Comparison of ENCODE assay signal across 8 cellular contexts in the genomic region with DNA sequence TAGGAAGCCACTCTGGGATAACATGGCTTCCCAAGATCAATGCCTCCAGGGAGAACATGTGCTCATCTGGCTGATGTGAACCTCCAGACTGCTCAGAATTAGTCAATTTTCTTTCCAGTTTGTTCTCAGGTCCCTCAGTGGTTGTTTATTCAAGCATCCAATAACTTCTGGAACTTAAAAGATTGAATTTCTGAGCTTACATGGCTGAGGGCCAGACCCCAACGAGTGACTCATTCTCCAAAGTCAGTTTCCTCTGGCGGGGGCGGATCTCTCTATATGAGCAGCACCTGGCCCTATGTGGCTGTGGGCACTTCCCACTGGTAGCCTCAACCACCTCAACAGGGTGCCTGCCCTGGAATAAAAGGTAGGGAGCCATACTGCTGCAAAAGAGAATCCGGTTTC. TPM values are rescaled to one million over a fixed set of nuclear protein-coding genes. Genes with fewer than 3 reads are reported as not detected.
DNase-seq lines count a peak whose midpoint lies in the region; ATAC-seq and TF ChIP-seq lines count a peak whose summit lies in the region.

No MANE protein-coding gene starts in this region.

- H3K27ac ChIP-seq in epithelial cell of prostate (no peak overlapping the region), coronary artery (no peak overlapping the region)

- H3K36me3 Mint-ChIP-seq in immature natural killer cell: no peaks in the 10 kb centered on the region

- peaks cover 0 to 14% (median 1%) of the 10 kb centered on the region in 3 donors for H3K27me3 Mint-ChIP-seq in immature natural killer cell (ENCODE audit: low read depth in 3 of 3)

- no peak overlapping the region for H3K27ac Mint-ChIP-seq in immature natural killer cell

- H3K4me3 Mint-ChIP-seq in immature natural killer cell: no peak overlapping the region

- H3K4me1 Mint-ChIP-seq in immature natural killer cell: no peaks in the 10 kb centered on the region

- DNase-seq in HCEC 1CT: peak; percentile 88
- DNase-seq in RPMI8226: peak; percentile 88
- DNase-seq in epithelial cell of prostate (ENCODE audit: low read depth, low spot score): peak; percentile 29
- peak; percentile 37 for DNase-seq in stimulated activated CD4-positive, alpha-beta T cell treated with anti-CD3 and anti-CD28 coated beads, Interleukin-4, amount 100 ng/mL, for 1 hour
- no peak for DNase-seq in coronary artery (ENCODE audit: low spot score)
- DNase-seq in stimulated activated naive CD4-positive, alpha-beta T cell (lab: John Stamatoyannopoulos, UW): no peak
- no peak for DNase-seq in immature natural killer cell

- no peaks in the 10 kb centered on the region for H3K9me3 Mint-ChIP-seq in immature natural killer cell

- no peak for TF ChIP-seq CTCF in coronary artery (IDR thresholded peaks at IDR 0.05)

- H3K4me3 ChIP-seq in coronary artery: no peak overlapping the region

- no peak for ATAC-seq in GM18870 (IDR thresholded peaks at IDR 0.05; ENCODE audit: unreplicated experiment)

RNA-seq across cellular contexts. Expression of gene LYZL4, which starts 34.0 kb away (rescaled TPM):
- not detected for polyA plus RNA-seq in immature natural killer cell

Comparison
In these comparisons a context has a peak if more than half of its experiments do, and no peak if none do; other contexts are left out.
1. DNase-seq: peak in HCEC 1CT (single experiment), RPMI8226 (single experiment), epithelial cell of prostate (single experiment) and stimulated activated CD4-positive, alpha-beta T cell treated with anti-CD3 and anti-CD28 coated beads, Interleukin-4, amount 100 ng/mL, for 1 hour (single experiment); none in coronary artery (single experiment), stimulated activated naive CD4-positive, alpha-beta T cell (0 of 6) and immature natural killer cell (0 of 3).